Comparison of ENCODE assay signal across 8 cellular contexts in the genomic region with DNA sequence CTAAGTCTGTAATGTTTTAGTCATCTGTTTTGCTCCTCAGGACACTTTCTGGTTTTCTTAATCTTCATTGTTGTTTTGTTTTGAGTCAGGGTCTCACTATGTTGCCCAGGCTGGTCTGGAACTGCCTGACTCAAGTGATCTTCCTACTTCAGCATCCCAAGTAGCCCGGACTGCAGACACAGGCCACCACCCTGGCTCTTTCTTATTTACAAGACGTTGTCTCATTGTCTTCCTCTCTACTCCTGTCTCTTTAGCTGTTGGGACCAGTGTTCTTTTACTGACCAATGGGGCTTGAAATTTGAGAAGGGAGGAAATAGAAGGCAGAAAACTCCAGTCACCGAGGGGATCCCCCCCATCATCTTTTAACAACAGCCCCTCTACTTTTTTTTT. TPM values are rescaled to one million over a fixed set of nuclear protein-coding genes. Genes with fewer than 3 reads are reported as not detected.
DNase-seq lines count a peak whose midpoint lies in the region; ATAC-seq, FAIRE-seq and TF ChIP-seq lines count a peak whose summit lies in the region.

No MANE protein-coding gene starts in this region.

- TF ChIP-seq CTCF in PC-3 (conservative IDR thresholded peaks at IDR 0.05; ENCODE audit: low read depth, low read length): no peak
- TF ChIP-seq CTCF in fibroblast of villous mesenchyme (IDR thresholded peaks at IDR 0.05; ENCODE audit: insufficient read depth, low read depth, low read length): no peak

- H3K9me3 ChIP-seq in PC-3 (ENCODE audit: low read length) (no peaks in the 10 kb centered on the region), thymus (ENCODE audit: control insufficient read depth) (no peaks in the 10 kb centered on the region)

- FAIRE-seq in H54 (lab: Jason Lieb, UNC): no peak

- no peaks in the 10 kb centered on the region for H3K36me3 ChIP-seq in PC-3 (ENCODE audit: low read depth, low read length)
- H3K36me3 ChIP-seq in thymus (ENCODE audit: control insufficient read depth, insufficient read depth): no peaks in the 10 kb centered on the region

- H3K4me3 ChIP-seq in PC-3 (ENCODE audit: low read length) (peak overlapping the region; percentile 85), fibroblast of villous mesenchyme (ENCODE audit: low read depth, low read length) (peak overlapping the region; percentile 0), thymus (ENCODE audit: low read length) (no peak overlapping the region)

- H3K4me2 ChIP-seq in PC-3 (ENCODE audit: low read length): peak overlapping the region; percentile 85

- H3K4me1 ChIP-seq in PC-3 (ENCODE audit: insufficient read depth, low read length) (peaks cover 12% of the 10 kb centered on the region), thymus (ENCODE audit: control insufficient read depth, insufficient read depth, low read length) (peaks cover 3% of the 10 kb centered on the region)

- no peak for ATAC-seq in activated T-cell treated with anti-CD3 and anti-CD28 coated beads, Interleukin-2, amount 50 U/mL, for 4 hours
- ATAC-seq in PC-3 (no peak), HG03280 (IDR thresholded peaks at IDR 0.05; ENCODE audit: unreplicated experiment) (no peak)

- H3K9me2 ChIP-seq in PC-3 (replicated peaks; ENCODE audit: low read length): no peaks in the 10 kb centered on the region

- peaks cover 13% of the 10 kb centered on the region for H3K4me1 Mint-ChIP-seq in activated T-cell treated with anti-CD3 and anti-CD28 coated beads, Interleukin-2, amount 50 U/mL, for 4 hours (ENCODE audit: low read depth)

- H3K27ac ChIP-seq in PC-3 (ENCODE audit: low read length): no peak overlapping the region
- H3K27ac ChIP-seq in thymus (ENCODE audit: low read depth): peak overlapping the region; percentile 13

- no peak for DNase-seq in activated T-cell treated with anti-CD3 and anti-CD28 coated beads, Interleukin-2, amount 50 U/mL, for 4 hours
- DNase-seq in activated T-cell treated with anti-CD3 and anti-CD28 coated beads for 4 hours: no peak
- DNase-seq in PC-3: no peak
- no peak for DNase-seq in fibroblast of villous mesenchyme (ENCODE audit: low read depth)
- no peak for DNase-seq in H54 (ENCODE audit: insufficient read length, low spot score)
- DNase-seq in NCI-H524 treated with DMSO at 0.1 percent for 48 hours (lab: John Stamatoyannopoulos, UW): no peak

- no peaks in the 10 kb centered on the region for H3F3A ChIP-seq in PC-3 (ENCODE audit: low read length, unreplicated experiment)

- CTCF ChIA-PET in PC-3 (lab: Charles Lee): interaction anchor here (0.5 kb wide), 2 partner anchors 10 to 15 kb away, joined by 3 to 4 read pairs; no protein-coding TSS in a partner anchor

- no peaks in the 10 kb centered on the region for H3K27me3 Mint-ChIP-seq in activated T-cell treated with anti-CD3 and anti-CD28 coated beads, Interleukin-2, amount 50 U/mL, for 4 hours (ENCODE audit: low read depth)

- peaks cover 14% of the 10 kb centered on the region; the same call in 1 of the 2 replicates for H3K79me2 ChIP-seq in PC-3 (ENCODE audit: low read length)

- H3K36me3 Mint-ChIP-seq in activated T-cell treated with anti-CD3 and anti-CD28 coated beads, Interleukin-2, amount 50 U/mL, for 4 hours (ENCODE audit: insufficient read depth): peaks cover 1% of the 10 kb centered on the region

- BruUV-seq in PC-3 (replicated peaks; lab: Mats Ljungman, UMichigan): no TSS peak

- H4K20me1 ChIP-seq in PC-3 (ENCODE audit: low read length): no peaks in the 10 kb centered on the region

- POLR2A ChIA-PET in PC-3 (lab: Charles Lee; ENCODE audit: unreplicated experiment): interaction anchor here (0.5 to 0.7 kb wide), 3 partner anchors 11 to 144 kb away, joined by 3 to 9 read pairs (median 4); no protein-coding TSS in a partner anchor

- TF ChIP-seq POLR2A in H54 (IDR thresholded peaks at IDR 0.05; ENCODE audit: low read depth, low read length): no peak

- no peaks in the 10 kb centered on the region for H3K27me3 ChIP-seq in PC-3 (ENCODE audit: low read length)
- no peaks in the 10 kb centered on the region for H3K27me3 ChIP-seq in thymus (ENCODE audit: control insufficient read depth, insufficient read depth)

- no peak overlapping the region for H3K9ac ChIP-seq in PC-3 (ENCODE audit: low read length)

- H3K4me3 Mint-ChIP-seq in activated T-cell treated with anti-CD3 and anti-CD28 coated beads, Interleukin-2, amount 50 U/mL, for 4 hours: peak overlapping the region; percentile 83

- no peaks in the 10 kb centered on the region for H3K9me3 Mint-ChIP-seq in activated T-cell treated with anti-CD3 and anti-CD28 coated beads, Interleukin-2, amount 50 U/mL, for 4 hours

- intact Hi-C loops in PC-3 (cut with micrococcal nuclease): no loop called here

- H2AFZ ChIP-seq in PC-3 (ENCODE audit: low read length): no peak overlapping the region

- WGBS in thymus: 94% methylated on average over 3 of the region's 3 CpGs

RNA-seq across cellular contexts. Expression of gene SCPEP1, which starts 1.2 kb away (rescaled TPM):
- 10 to 100 TPM; 10.8 to 17.6 (median 14.1) TPM for total RNA-seq in activated T-cell treated with anti-CD3 and anti-CD28 coated beads, Interleukin-2, amount 50 U/mL, for 4 hours
- 56.0 and 73.3 TPM in 2 replicates for total RNA-seq in PC-3 (2014; rRNA removed)
- total RNA-seq in fibroblast of villous mesenchyme: 33.2 and 36.7 TPM in 2 replicates
- polyA plus RNA-seq in thymus: 49.9 TPM

RNA-seq across cellular contexts. Expression of gene COIL, which starts 18.2 kb away (rescaled TPM):
- 10 to 100 TPM; 22.9 to 23.8 (median 23.0) TPM for total RNA-seq in activated T-cell treated with anti-CD3 and anti-CD28 coated beads, Interleukin-2, amount 50 U/mL, for 4 hours
- total RNA-seq in PC-3 (2014; rRNA removed) (22.3 and 22.9 TPM in 2 replicates), fibroblast of villous mesenchyme (10.6 and 17.7 TPM in 2 replicates)
- polyA plus RNA-seq in thymus: 14.3 TPM
